ENCODE assay signal across 32 cellular contexts in the genomic region with DNA sequence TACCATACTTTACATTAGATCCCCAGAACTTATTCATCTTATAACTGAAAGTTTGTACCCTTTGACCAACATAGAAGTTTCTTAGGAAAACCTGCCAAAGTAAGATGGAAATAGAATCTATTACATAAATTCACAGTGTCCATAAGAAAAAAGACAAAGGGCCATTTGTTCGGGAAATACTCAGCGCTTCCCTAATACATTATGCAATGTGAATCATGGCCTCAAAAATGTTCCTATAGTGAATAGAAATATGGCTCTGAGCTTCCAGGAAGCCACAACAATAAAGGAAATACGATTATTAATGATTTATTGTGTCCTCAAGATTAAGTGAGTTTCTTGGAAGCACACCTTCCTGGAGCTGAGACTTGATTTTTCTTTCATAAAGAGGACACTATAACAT. TPM values are rescaled to one million over a fixed set of nuclear protein-coding genes. Genes with fewer than 3 reads are reported as not detected.
"Had no signal": no experiment of that assay in that cellular context is flagged by ENCODE, and none has a peak within 500 bp of the region (broad histone marks: within the 10 kb centered on the region; RNA-seq: fewer than 3 reads in every experiment).

No MANE protein-coding gene starts in this region.

- H3K27ac Mint-ChIP-seq: activated CD4-positive, alpha-beta memory T cell treated with anti-CD3 and anti-CD28 coated beads for 36 hours; activated naive CD4-positive, alpha-beta T cell treated with anti-CD3 and anti-CD28 coated beads, Interleukin-2, amount 10 ng/mL, durations not matched to agents 7 days and 5 days; activated naive CD8-positive, alpha-beta T cell treated with anti-CD3 and anti-CD28 coated beads, Interleukin-2, amount 10 ng/mL, durations not matched to agents 7 days and 5 days; activated T-helper 1 cell treated with anti-CD3 and anti-CD28 coated beads, Interleukin-12 subunit alpha, Interleukin-12 subunit beta, Interleukin-2, Interleukin-4 antibody, amounts not matched to agents 30 ng/mL and 10 ng/mL and 1 ng/mL, durations not matched to agents 14 hours and 24 hours and 36 hours; endodermal cell; naive B cell; nephron progenitor cell; stimulated activated effector memory CD8-positive, alpha-beta T cell treated with anti-CD3 and anti-CD28 coated beads, Interleukin-12 subunit alpha, Interleukin-12 subunit beta, amount 100 ng/mL, for 72 hours; stimulated activated naive CD8-positive, alpha-beta T cell treated with anti-CD3 and anti-CD28 coated beads, Interleukin-15, amount 100 ng/mL, for 72 hours; T-helper 17 cell; type B pancreatic cell had no signal

- H3K4me3 Mint-ChIP-seq: activated CD4-positive, alpha-beta memory T cell treated with anti-CD3 and anti-CD28 coated beads for 36 hours; activated naive CD4-positive, alpha-beta T cell treated with anti-CD3 and anti-CD28 coated beads, Interleukin-2, amount 10 ng/mL, durations not matched to agents 7 days and 5 days; activated naive CD8-positive, alpha-beta T cell treated with anti-CD3 and anti-CD28 coated beads, Interleukin-2, amount 10 ng/mL, durations not matched to agents 7 days and 5 days; activated T-helper 1 cell treated with anti-CD3 and anti-CD28 coated beads, Interleukin-12 subunit alpha, Interleukin-12 subunit beta, Interleukin-2, Interleukin-4 antibody, amounts not matched to agents 30 ng/mL and 10 ng/mL and 1 ng/mL, durations not matched to agents 14 hours and 24 hours and 36 hours; endodermal cell; naive B cell; nephron progenitor cell; stimulated activated effector memory CD8-positive, alpha-beta T cell treated with anti-CD3 and anti-CD28 coated beads, Interleukin-12 subunit alpha, Interleukin-12 subunit beta, amount 100 ng/mL, for 72 hours; stimulated activated naive CD8-positive, alpha-beta T cell treated with anti-CD3 and anti-CD28 coated beads, Interleukin-15, amount 100 ng/mL, for 72 hours; T-helper 17 cell; type B pancreatic cell had no signal

- H3K4me1 Mint-ChIP-seq: activated naive CD4-positive, alpha-beta T cell treated with anti-CD3 and anti-CD28 coated beads, Interleukin-2, amount 10 ng/mL, durations not matched to agents 7 days and 5 days; activated naive CD8-positive, alpha-beta T cell treated with anti-CD3 and anti-CD28 coated beads, Interleukin-2, amount 10 ng/mL, durations not matched to agents 7 days and 5 days; stimulated activated effector memory CD8-positive, alpha-beta T cell treated with anti-CD3 and anti-CD28 coated beads, Interleukin-12 subunit alpha, Interleukin-12 subunit beta, amount 100 ng/mL, for 72 hours; stimulated activated naive CD8-positive, alpha-beta T cell treated with anti-CD3 and anti-CD28 coated beads, Interleukin-15, amount 100 ng/mL, for 72 hours had no signal

- H3K4me1 ChIP-seq: ascending aorta, right lobe of liver, uterus had no signal

- H3K9me3 ChIP-seq: ascending aorta, esophagus muscularis mucosa, left ventricle myocardium inferior, neutrophil, right lobe of liver, uterus had no signal

- H3K36me3 Mint-ChIP-seq: activated CD4-positive, alpha-beta memory T cell treated with anti-CD3 and anti-CD28 coated beads for 36 hours; activated naive CD4-positive, alpha-beta T cell treated with anti-CD3 and anti-CD28 coated beads, Interleukin-2, amount 10 ng/mL, durations not matched to agents 7 days and 5 days; activated naive CD8-positive, alpha-beta T cell treated with anti-CD3 and anti-CD28 coated beads, Interleukin-2, amount 10 ng/mL, durations not matched to agents 7 days and 5 days; naive B cell; stimulated activated effector memory CD8-positive, alpha-beta T cell treated with anti-CD3 and anti-CD28 coated beads, Interleukin-12 subunit alpha, Interleukin-12 subunit beta, amount 100 ng/mL, for 72 hours had no signal

- H3K27me3 Mint-ChIP-seq: activated CD4-positive, alpha-beta memory T cell treated with anti-CD3 and anti-CD28 coated beads for 36 hours; activated naive CD4-positive, alpha-beta T cell treated with anti-CD3 and anti-CD28 coated beads, Interleukin-2, amount 10 ng/mL, durations not matched to agents 7 days and 5 days; naive B cell; stimulated activated naive CD8-positive, alpha-beta T cell treated with anti-CD3 and anti-CD28 coated beads, Interleukin-15, amount 100 ng/mL, for 72 hours; T-helper 17 cell; type B pancreatic cell had no signal

- ATAC-seq: activated CD4-positive, CD25-positive, alpha-beta regulatory T cell treated with anti-CD3 and anti-CD28 coated beads, Interleukin-2, amount 50 U/mL, for 24 hours; right lobe of liver; stimulated activated effector memory CD8-positive, alpha-beta T cell treated with anti-CD3 and anti-CD28 coated beads, Interleukin-12 subunit alpha, Interleukin-12 subunit beta, amount 100 ng/mL, for 72 hours; stimulated activated naive CD8-positive, alpha-beta T cell treated with anti-CD3 and anti-CD28 coated beads, Interleukin-15, amount 100 ng/mL, for 72 hours; T-helper 17 cell had no signal

- H3K36me3 ChIP-seq: ascending aorta, brain microvascular endothelial cell, left ventricle myocardium inferior, neutrophil, right lobe of liver, uterus, WERI-Rb-1 had no signal

- H3K27me3 ChIP-seq: ascending aorta, brain microvascular endothelial cell, esophagus muscularis mucosa, neutrophil, right lobe of liver, uterus had no signal

- H3K27ac ChIP-seq: ascending aorta, brain microvascular endothelial cell, esophagus muscularis mucosa, neutrophil, right lobe of liver, uterus, WERI-Rb-1 had no signal

- H3K9me3 Mint-ChIP-seq: activated CD4-positive, alpha-beta memory T cell treated with anti-CD3 and anti-CD28 coated beads for 36 hours; activated naive CD4-positive, alpha-beta T cell treated with anti-CD3 and anti-CD28 coated beads, Interleukin-2, amount 10 ng/mL, durations not matched to agents 7 days and 5 days; activated naive CD8-positive, alpha-beta T cell treated with anti-CD3 and anti-CD28 coated beads, Interleukin-2, amount 10 ng/mL, durations not matched to agents 7 days and 5 days; activated T-helper 1 cell treated with anti-CD3 and anti-CD28 coated beads, Interleukin-12 subunit alpha, Interleukin-12 subunit beta, Interleukin-2, Interleukin-4 antibody, amounts not matched to agents 30 ng/mL and 10 ng/mL and 1 ng/mL, durations not matched to agents 14 hours and 24 hours and 36 hours; endodermal cell; naive B cell; nephron progenitor cell; stimulated activated effector memory CD8-positive, alpha-beta T cell treated with anti-CD3 and anti-CD28 coated beads, Interleukin-12 subunit alpha, Interleukin-12 subunit beta, amount 100 ng/mL, for 72 hours; stimulated activated naive CD8-positive, alpha-beta T cell treated with anti-CD3 and anti-CD28 coated beads, Interleukin-15, amount 100 ng/mL, for 72 hours; type B pancreatic cell had no signal

- DNase-seq: activated CD4-positive, alpha-beta memory T cell treated with anti-CD3 and anti-CD28 coated beads for 36 hours; activated CD4-positive, alpha-beta T cell treated with anti-CD3 and anti-CD28 coated beads for 48 hours; activated CD8-positive, alpha-beta memory T cell treated with anti-CD3 and anti-CD28 coated beads, Interleukin-2, amount 50 U/mL, for 4 hours; activated gamma-delta T cell; activated naive CD4-positive, alpha-beta T cell treated with anti-CD3 and anti-CD28 coated beads, Interleukin-2, amount 10 ng/mL, durations not matched to agents 7 days and 5 days; activated naive CD8-positive, alpha-beta T cell treated with anti-CD3 and anti-CD28 coated beads, Interleukin-2, amount 10 ng/mL, durations not matched to agents 7 days and 5 days; activated T-cell treated with anti-CD3 and anti-CD28 coated beads, Interleukin-2, amount 50 U/mL, for 1 hour; brain microvascular endothelial cell; caudate nucleus; endodermal cell; glutamatergic neuron; left ventricle myocardium inferior; naive B cell; nephron progenitor cell; right lobe of liver; small intestine; stimulated activated CD4-positive, alpha-beta T cell treated with anti-CD3 and anti-CD28 coated beads, Interleukin-4, amount 100 ng/mL, for 24 hours; stimulated activated naive CD8-positive, alpha-beta T cell treated with anti-CD3 and anti-CD28 coated beads, Interleukin-15, amount 100 ng/mL, for 72 hours; substantia nigra; T-helper 17 cell; T1000; uterus had no signal

- H3K4me3 ChIP-seq: ascending aorta, esophagus muscularis mucosa, left ventricle myocardium inferior, lung, right lobe of liver, uterus had no signal

RNA-seq across cellular contexts. Expression of a gene that starts 51.5 kb away (rescaled TPM):
- total RNA-seq: activated CD4-positive, alpha-beta memory T cell treated with anti-CD3 and anti-CD28 coated beads for 36 hours; activated CD8-positive, alpha-beta memory T cell treated with anti-CD3 and anti-CD28 coated beads for 36 hours; activated T-helper 1 cell treated with anti-CD3 and anti-CD28 coated beads, Interleukin-12 subunit alpha, Interleukin-12 subunit beta, Interleukin-2, Interleukin-4 antibody, amounts not matched to agents 30 ng/mL and 10 ng/mL and 1 ng/mL, durations not matched to agents 14 hours and 24 hours and 36 hours had no signal
